Comparison of ENCODE assay signal across 17 cellular contexts in genomic region chr16:70407811-70408274, GRCh38. TPM values are rescaled to one million over a fixed set of nuclear protein-coding genes. Genes with fewer than 3 reads are reported as not detected.
A peak's percentile ranks its signal among the peaks of the same experiment; 100 is the strongest.
DNase-seq lines count a peak whose midpoint lies in the region; ATAC-seq and TF ChIP-seq lines count a peak whose summit lies in the region.
"Had no signal": no experiment of that assay in that cellular context is flagged by ENCODE, and none has a peak within 500 bp of the region (broad histone marks: within the 10 kb centered on the region; RNA-seq: fewer than 3 reads in every experiment).

No MANE protein-coding gene starts in this region.

- H3K4me2 ChIP-seq in DOHH2 (ENCODE audit: low read length), result peak overlapping the region; percentile 65
- H3K4me2 ChIP-seq in neural cell (ENCODE audit: low read length), result no peak overlapping the region

- TF ChIP-seq CTCF in DOHH2 (IDR thresholded peaks at IDR 0.05; ENCODE audit: low read depth, low read length, poor library complexity, severe bottlenecking), result no peak
- TF ChIP-seq CTCF in neural cell (IDR thresholded peaks at IDR 0.05; ENCODE audit: poor library complexity, severe bottlenecking), result no peak

- peak overlapping the region; percentile 47 for H3K4me3 ChIP-seq in DOHH2 (ENCODE audit: low read length)
- no peak overlapping the region for H3K4me3 ChIP-seq in HUES48 (ENCODE audit: low read depth, low read length)
- H3K4me3 ChIP-seq in neural cell (ENCODE audit: low read length), result no peak overlapping the region
- H3K4me3 ChIP-seq: ascending aorta, HAP-1, left lung, transverse colon had no signal

- peak overlapping the region; percentile 2; the same call in 1 of the 2 replicates for H3K9ac ChIP-seq in HUES48 (ENCODE audit: low read depth, low read length)
- H3K9ac ChIP-seq in neural cell (ENCODE audit: low read length), result no peak overlapping the region
- H3K9ac ChIP-seq: KMS-11 had no signal

- ATAC-seq in HG03442 (IDR thresholded peaks at IDR 0.05; ENCODE audit: unreplicated experiment), result no peak
- ATAC-seq: left lung, sciatic nerve had no signal

- H3K4me1 ChIP-seq in DOHH2 (ENCODE audit: control insufficient read depth, low read length) (peaks cover 67% of the 10 kb centered on the region), HUES48 (ENCODE audit: control insufficient read depth, insufficient read depth, low read length) (peaks cover 17% of the 10 kb centered on the region)
- H3K4me1 ChIP-seq: ascending aorta, HAP-1 had no signal

- H2AFZ ChIP-seq in neural cell (ENCODE audit: low read depth, low read length), result no peak overlapping the region

- H4K20me1 ChIP-seq in DOHH2 (ENCODE audit: control insufficient read depth, insufficient read depth, low read depth, low read length), result peaks cover 4% of the 10 kb centered on the region; the same call in 1 of the 2 replicates
- no peaks in the 10 kb centered on the region for H4K20me1 ChIP-seq in neural cell (ENCODE audit: insufficient read depth)

- H3K27ac ChIP-seq in DOHH2 (ENCODE audit: low read depth, low read length), result 0 out of 2 replicates have a peak overlapping the region, but pooled peaks have one; percentile 13
- H3K27ac ChIP-seq in HUES48 (ENCODE audit: low read depth, low read length), result no peak overlapping the region
- peak overlapping the region; percentile 12 for H3K27ac ChIP-seq in neural cell (ENCODE audit: low read length)
- H3K27ac ChIP-seq: ascending aorta, KMS-11, left lung, transverse colon had no signal

- H3F3A ChIP-seq in DOHH2 (ENCODE audit: control insufficient read depth, insufficient read depth), result peaks cover 10% of the 10 kb centered on the region
- no peaks in the 10 kb centered on the region for H3F3A ChIP-seq in neural cell (ENCODE audit: insufficient read depth, low read length, poor library complexity, severe bottlenecking)

- H3K79me2 ChIP-seq in DOHH2 (ENCODE audit: control insufficient read depth, low read length) (peaks cover 66% of the 10 kb centered on the region), neural cell (replicated peaks; ENCODE audit: insufficient read depth, low read length) (no peaks in the 10 kb centered on the region)

- H3K27me3 ChIP-seq in DOHH2 (ENCODE audit: control insufficient read depth, low read length) (no peaks in the 10 kb centered on the region), HUES48 (ENCODE audit: control insufficient read depth, insufficient read depth, low read length) (no peaks in the 10 kb centered on the region), neural cell (ENCODE audit: insufficient read depth, low read depth, low read length) (no peaks in the 10 kb centered on the region)
- H3K27me3 ChIP-seq: ascending aorta, left lung, transverse colon had no signal

- no peaks in the 10 kb centered on the region for H3K9me3 ChIP-seq in DOHH2 (ENCODE audit: control insufficient read depth, insufficient read depth, low read length)
- no peaks in the 10 kb centered on the region for H3K9me3 ChIP-seq in HUES48 (ENCODE audit: control insufficient read depth, insufficient read depth, low read length)
- no peaks in the 10 kb centered on the region for H3K9me3 ChIP-seq in neural cell (ENCODE audit: low read length)
- H3K9me3 ChIP-seq: ascending aorta, HAP-1, left lung, transverse colon had no signal

- H3K36me3 ChIP-seq in DOHH2 (ENCODE audit: control insufficient read depth, low read length) (peaks cover 9% of the 10 kb centered on the region), HUES48 (ENCODE audit: control insufficient read depth, insufficient read depth, low read length) (peaks cover 6% of the 10 kb centered on the region; the same call in 1 of the 2 replicates), neural cell (ENCODE audit: insufficient read depth, low read length) (no peaks in the 10 kb centered on the region)
- H3K36me3 ChIP-seq: ascending aorta, HAP-1, transverse colon had no signal

- TF ChIP-seq EP300 in neural cell (conservative IDR thresholded peaks at IDR 0.05; ENCODE audit: poor library complexity, severe bottlenecking), result no peak

- peak; percentile 46 for DNase-seq in astrocyte of the hippocampus (ENCODE audit: low read depth, low spot score)
- DNase-seq in NOMO-1 treated with DMSO at 0.1 percent for 48 hours (lab: John Stamatoyannopoulos, UW; ENCODE audit: unreplicated experiment), result no peak
- no peak for DNase-seq in glomerular visceral epithelial cell (ENCODE audit: extremely low spot score)
- DNase-seq in NCI-H510A (lab: John Stamatoyannopoulos, UW), result no peak
- DNase-seq: activated CD4-positive, alpha-beta T cell treated with anti-CD3 and anti-CD28 coated beads, Interleukin-2, amount 10 ng/mL, durations not matched to agents 7 days and 5 days; left lung; NCI-H1436 treated with DMSO at 0.1 percent for 48 hours; NCI-H524 treated with DMSO at 0.1 percent for 48 hours; transverse colon had no signal

- H3K9me2 ChIP-seq in DOHH2 (replicated peaks; ENCODE audit: control insufficient read depth, low read length), result no peaks in the 10 kb centered on the region
- no peaks in the 10 kb centered on the region for H3K9me2 ChIP-seq in neural cell (ENCODE audit: insufficient read depth, low read length)

- no peak for TF ChIP-seq RAD21 in neural cell (conservative IDR thresholded peaks at IDR 0.05)

TF ChIP-seq in neural cell, 6 proteins besides CTCF, POLR2A, EP300 and RAD21:
- TF ChIP-seq MXI1 (conservative IDR thresholded peaks at IDR 0.05; ENCODE audit: poor library complexity, severe bottlenecking), result no peak
- no peak for TF ChIP-seq EZH2 (IDR thresholded peaks at IDR 0.05; ENCODE audit: borderline replicate concordance, insufficient read depth, low read length, poor library complexity, severe bottlenecking)
TF ChIP-seq in neural cell: peak in this region for 0.

RNA-seq across cellular contexts. Expression of gene ST3GAL2, which starts 31.1 kb away (rescaled TPM):
- 19.4 and 21.7 TPM in 2 replicates for polyA plus RNA-seq in neural cell
- polyA minus RNA-seq in neural cell, result 38.8 and 48.7 TPM in 2 replicates

RNA-seq across cellular contexts. Expression of gene FCSK, which starts 46.6 kb away (rescaled TPM):
- polyA plus RNA-seq in neural cell, result 10.7 and 18.0 TPM in 2 replicates
- 7.6 and 12.4 TPM in 2 replicates for polyA minus RNA-seq in neural cell
